In the genomic region with DNA sequence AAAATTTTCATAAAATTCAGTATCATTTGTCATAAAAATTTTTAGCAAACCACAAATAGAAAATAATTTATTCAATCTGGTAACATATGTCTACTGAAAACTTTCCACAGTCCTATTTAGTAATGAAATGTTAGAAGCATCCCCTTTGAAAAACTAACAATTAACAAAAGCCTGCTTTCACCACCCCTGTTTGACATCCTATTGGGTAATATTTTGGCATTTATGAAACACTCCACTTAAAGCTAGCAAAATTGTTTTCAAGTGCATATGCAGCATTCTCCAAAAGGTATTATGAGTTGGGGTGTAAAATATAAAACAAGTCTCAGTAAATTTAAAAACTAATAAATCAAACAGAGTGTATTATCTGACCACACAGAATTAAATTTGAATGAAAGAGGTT, we compare ENCODE assay signal across 20 cellular contexts.
"Had no signal": no experiment of that assay in that cellular context is flagged by ENCODE, and none has a peak within 500 bp of the region (broad histone marks: within the 10 kb centered on the region; RNA-seq: fewer than 3 reads in every experiment).

No MANE protein-coding gene starts in this region.

- DNase-seq: colonic mucosa; cortex of kidney; effector CD8-positive, alpha-beta T cell; effector memory CD8-positive, alpha-beta T cell; endodermal cell; erythroblast; foreskin keratinocyte; gastrocnemius medialis; glutamatergic neuron; head of caudate nucleus; heart right ventricle; hippocampal formation; left cardiac atrium; left lung; left ventricle myocardium superior; lower lobe of right lung; mesenchymal stem cell; midbrain; naive thymus-derived CD4-positive, alpha-beta T cell had no signal

- H3K4me3 ChIP-seq: colonic mucosa, esophagus muscularis mucosa, gastrocnemius medialis, heart right ventricle, left lung, lower lobe of right lung had no signal

- ATAC-seq: effector memory CD8-positive, alpha-beta T cell; foreskin keratinocyte; gastrocnemius medialis; heart right ventricle; left cardiac atrium; left lung; left ventricle myocardium superior; lower lobe of right lung; naive thymus-derived CD4-positive, alpha-beta T cell had no signal
